ENCODE assay signal across 1 cellular context in genomic region chr2:62870966-62871365, GRCh38.
TF ChIP-seq lines count a peak whose summit lies in the region.

No MANE protein-coding gene starts in this region.

TF ChIP-seq in HCT116, 20 proteins besides CTCF, POLR2A, EP300 and RAD21 (continued from another document):
- TF ChIP-seq FOSL1 (IDR thresholded peaks at IDR 0.05; ENCODE audit: low read depth) (no peak), YY1 (IDR thresholded peaks at IDR 0.05; ENCODE audit: extremely low read depth, insufficient replicate concordance, low read depth, low read length) (no peak), JUND (IDR thresholded peaks at IDR 0.05) (no peak), TCF7L2 (IDR thresholded peaks at IDR 0.05; ENCODE audit: borderline replicate concordance, extremely low read depth, insufficient read depth, insufficient read length) (no peak), EZH2 (IDR thresholded peaks at IDR 0.05) (no peak), SRF (IDR thresholded peaks at IDR 0.05; ENCODE audit: low read depth) (no peak)
